In the genomic region with DNA sequence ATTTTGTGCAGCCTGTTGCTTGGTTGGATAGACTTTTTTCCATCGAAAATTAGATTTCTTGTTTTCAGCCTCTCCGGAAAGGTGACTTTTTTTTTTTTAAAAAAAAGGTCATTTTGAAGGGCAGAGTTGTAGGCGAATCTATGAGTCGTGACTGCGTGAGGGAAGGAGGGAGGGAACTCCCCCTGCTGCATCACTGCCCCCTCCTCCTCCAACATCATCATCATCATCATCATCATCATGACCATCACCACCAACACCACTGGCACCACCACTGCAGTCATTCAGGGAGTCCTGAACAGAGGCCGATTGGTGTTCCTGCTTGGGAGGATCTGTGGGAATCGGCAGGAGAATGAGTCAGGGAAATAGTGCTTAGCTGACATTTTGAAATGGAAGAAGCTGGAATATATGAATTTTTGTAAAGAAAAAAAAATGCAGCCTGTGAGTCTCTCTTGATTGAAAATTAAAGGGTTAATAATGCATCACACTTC, we compare ENCODE assay signal across 8 cellular contexts. TPM values are rescaled to one million over a fixed set of nuclear protein-coding genes. Genes with fewer than 3 reads are reported as not detected.
DNase-seq lines count a peak whose midpoint lies in the region; ATAC-seq and TF ChIP-seq lines count a peak whose summit lies in the region.

No MANE protein-coding gene starts in this region.

- TF ChIP-seq CTCF in SU-DHL-6 (IDR thresholded peaks at IDR 0.05; ENCODE audit: insufficient read depth, low read length, poor library complexity, severe bottlenecking) = no peak
- no peak for TF ChIP-seq CTCF in omental fat pad (IDR thresholded peaks at IDR 0.05)
- TF ChIP-seq CTCF in GM10266 (IDR thresholded peaks at IDR 0.05; ENCODE audit: control insufficient read depth, insufficient read depth, low read depth, missing control alignments) = no peak

- peak; percentile 28 for ATAC-seq in omental fat pad (ENCODE audit: low FRiP score)
- no peak for ATAC-seq in GM21737 (IDR thresholded peaks at IDR 0.05; ENCODE audit: unreplicated experiment)

- H4K20me1 ChIP-seq in GM23248 (ENCODE audit: insufficient read depth) = no peaks in the 10 kb centered on the region
- no peaks in the 10 kb centered on the region for H4K20me1 ChIP-seq in SU-DHL-6 (ENCODE audit: low read depth, low read length)

- H3K27ac ChIP-seq in GM23248 (peak overlapping the region; percentile 11; the same call in 1 of the 2 replicates), SU-DHL-6 (ENCODE audit: low read depth, low read length) (no peak overlapping the region), esophagus (ENCODE audit: low read depth in 2 of 2, low read length in 1 of 2) (peak overlapping the region; percentile 72 to 79)

- H3K36me3 ChIP-seq in GM23248 (ENCODE audit: low read depth) (no peaks in the 10 kb centered on the region), SU-DHL-6 (ENCODE audit: low read length) (no peaks in the 10 kb centered on the region), esophagus (ENCODE audit: control insufficient read depth in 2 of 2, insufficient read depth in 2 of 2, low read length in 1 of 2) (peaks cover 0 to 2% of the 10 kb centered on the region in 2 donors)

- H3F3A ChIP-seq in GM23248 (ENCODE audit: insufficient read depth) (peaks cover 3% of the 10 kb centered on the region), SU-DHL-6 (ENCODE audit: insufficient read depth) (no peaks in the 10 kb centered on the region)

- H3K4me2 ChIP-seq in GM23248 (ENCODE audit: unreplicated experiment) (peak overlapping the region; percentile 77), SU-DHL-6 (ENCODE audit: low read depth, low read length, poor library complexity, severe bottlenecking) (peak overlapping the region; percentile 53)

- in situ Hi-C loops in GM23248 (cut with MboI) = loop anchor here (25.0 kb wide), 1 partner anchor 670 kb away; no protein-coding TSS in a partner anchor

- H3K27me3 ChIP-seq in GM23248 (replicated peaks; ENCODE audit: insufficient read depth) (0 out of 2 replicates have a peak, but pooled peaks cover 4% of the 10 kb centered on the region), SU-DHL-6 (ENCODE audit: low read length) (no peaks in the 10 kb centered on the region), esophagus (ENCODE audit: control insufficient read depth in 1 of 2, insufficient read depth in 2 of 2, low read length in 2 of 2) (no peaks in the 10 kb centered on the region)

- no peaks in the 10 kb centered on the region for H3K9me3 ChIP-seq in GM23248 (ENCODE audit: low read depth)
- no peaks in the 10 kb centered on the region for H3K9me3 ChIP-seq in SU-DHL-6 (ENCODE audit: insufficient read depth, low read length)
- H3K9me3 ChIP-seq in esophagus (ENCODE audit: control insufficient read depth in 2 of 2, insufficient read depth in 1 of 2, low read depth in 1 of 2, low read length in 1 of 2) = no peaks in the 10 kb centered on the region

- DNase-seq in GM23248 (peak; percentile 55), omental fat pad (ENCODE audit: low spot score) (no peak), putamen (ENCODE audit: low spot score) (no peak), NCI-H2196 treated with DMSO at 0.1 percent for 48 hours (lab: John Stamatoyannopoulos, UW; ENCODE audit: unreplicated experiment) (no peak), GM10266 (ENCODE audit: extremely low spot score) (no peak)

- H3K4me3 ChIP-seq in GM23248 (peak overlapping the region; percentile 94), SU-DHL-6 (ENCODE audit: insufficient read depth, low read length, poor library complexity, severe bottlenecking) (no peak overlapping the region), esophagus (ENCODE audit: low read depth in 1 of 2, low read length in 2 of 2) (peak overlapping the region; percentile 91 to 92)

- peaks cover 45% of the 10 kb centered on the region for H3K79me2 ChIP-seq in GM23248 (ENCODE audit: insufficient read depth)
- no peaks in the 10 kb centered on the region for H3K79me2 ChIP-seq in SU-DHL-6 (ENCODE audit: insufficient read depth, low read length)

- 65 to 67% methylated on average over 5 to 7 of the region's 7 CpGs for WGBS in GM23248 (ENCODE audit: low coverage in 1 of 2, low lambda C conversion rate in 2 of 2, missing lambda C conversion rate in 2 of 2), 2 experiments
- 24 to 27% methylated on average over 7 of the region's 7 CpGs for WGBS in esophagus, 2 donors

- H3K4me1 ChIP-seq in GM23248 (ENCODE audit: insufficient read depth) (peaks cover 34% of the 10 kb centered on the region), esophagus (ENCODE audit: control insufficient read depth in 2 of 2, insufficient read depth in 2 of 2, low read length in 1 of 2) (peaks cover 6 to 14% of the 10 kb centered on the region in 2 donors)

- H2AFZ ChIP-seq in GM23248 (peak overlapping the region; percentile 89), SU-DHL-6 (ENCODE audit: low read depth, low read length, severe bottlenecking) (no peak overlapping the region)

- H3K9me2 ChIP-seq in GM23248 (ENCODE audit: insufficient read depth) (no peaks in the 10 kb centered on the region), SU-DHL-6 (replicated peaks; ENCODE audit: insufficient read depth, low read length) (no peaks in the 10 kb centered on the region)

- peak overlapping the region; percentile 69 for H3K9ac ChIP-seq in GM23248
- H3K9ac ChIP-seq in SU-DHL-6 (ENCODE audit: low read length) = no peak overlapping the region

RNA-seq across cellular contexts. Expression of gene ATP1B1, which starts 1.2 kb away (rescaled TPM):
- total RNA-seq in GM23248 (2014; rRNA removed; shearing (Covaris generic)) = 6.9 and 9.4 TPM in 2 replicates
- polyA plus RNA-seq in GM23248 (2016; fragmentation: Nextera tagmentation; extraction: Ambion mirVana) = 15.2 and 16.1 TPM in 2 replicates
- polyA plus RNA-seq in esophagus = 100 to 1,000 TPM; 104 to 194 TPM
- total RNA-seq in omental fat pad = 10 to 100 TPM; 19.9 to 60.6 (median 37.3) TPM
